8 cellular contexts compared by ENCODE assay signal in genomic region chr9:130043654-130044623, GRCh38. TPM values are rescaled to one million over a fixed set of nuclear protein-coding genes. Genes with fewer than 3 reads are reported as not detected.
DNase-seq lines count a peak whose midpoint lies in the region; ATAC-seq and TF ChIP-seq lines count a peak whose summit lies in the region.

No MANE protein-coding gene starts in this region.

- H3K9me3 ChIP-seq in prostate gland = no peaks in the 10 kb centered on the region

- peak overlapping the region; percentile 95 for H3K27ac ChIP-seq in prostate gland

- intact Hi-C loops in cardiac septum (cut with DNase I) = loop anchor here (2.0 to 5.0 kb wide), 2 partner anchors 82 to 159 kb away; no protein-coding TSS in a partner anchor
- intact Hi-C loops in prostate gland (cut with DNase I) = loop anchor here (1.0 to 5.0 kb wide), 2 partner anchors 82 to 158 kb away; no protein-coding TSS in a partner anchor

- no peak for TF ChIP-seq POLR2A in prostate gland (IDR thresholded peaks at IDR 0.05)

- H3K27me3 ChIP-seq in prostate gland (replicated peaks; ENCODE audit: insufficient read depth) = no peaks in the 10 kb centered on the region

- H3K4me1 ChIP-seq in prostate gland (replicated peaks) = peaks cover 10% of the 10 kb centered on the region

- no peaks in the 10 kb centered on the region for H3K27me3 Mint-ChIP-seq in T-helper 1 cell treated with Interleukin-12 subunit alpha and Interleukin-12 subunit beta and Interleukin-4 antibody, amounts not matched to agents 30 μg/mL and 1 μg/mL, for 36 hours (ENCODE audit: low read depth)
- no peaks in the 10 kb centered on the region for H3K27me3 Mint-ChIP-seq in activated CD8-positive, alpha-beta T cell treated with anti-CD3 and anti-CD28 coated beads, Interleukin-2, amount 10 ng/mL, durations not matched to agents 7 days and 5 days (ENCODE audit: low read depth)

- H3K9me3 Mint-ChIP-seq in T-helper 1 cell treated with Interleukin-12 subunit alpha and Interleukin-12 subunit beta and Interleukin-4 antibody, amounts not matched to agents 30 μg/mL and 1 μg/mL, for 36 hours = no peaks in the 10 kb centered on the region
- no peaks in the 10 kb centered on the region for H3K9me3 Mint-ChIP-seq in activated CD8-positive, alpha-beta T cell treated with anti-CD3 and anti-CD28 coated beads, Interleukin-2, amount 10 ng/mL, durations not matched to agents 7 days and 5 days (ENCODE audit: insufficient read depth)

- CTCF ChIA-PET in activated CD8-positive, alpha-beta T cell treated with anti-CD3 and anti-CD28 coated beads, Interleukin-2, amount 10 ng/mL, durations not matched to agents 7 days and 5 days (lab: Charles Lee) = interaction anchor here (1.0 to 1.5 kb wide), 7 partner anchors 9 to 306 kb away, joined by 3 to 7 read pairs (median 4); partner anchors contain the start of gene GPR107

- no peak for ATAC-seq in activated CD8-positive, alpha-beta T cell treated with anti-CD3 and anti-CD28 coated beads, Interleukin-2, amount 10 ng/mL, durations not matched to agents 7 days and 5 days
- no peak for ATAC-seq in GM18858 (IDR thresholded peaks at IDR 0.05; ENCODE audit: unreplicated experiment)

- POLR2A ChIA-PET in activated CD8-positive, alpha-beta T cell treated with anti-CD3 and anti-CD28 coated beads, Interleukin-2, amount 10 ng/mL, durations not matched to agents 7 days and 5 days (lab: Charles Lee) = interaction anchor here (0.5 to 6.9 kb wide), 17 partner anchors 7 to 157 kb away, joined by 3 to 68 read pairs (median 5); partner anchors contain the start of gene GPR107

- WGBS in prostate gland = 24% methylated on average over 37 of the region's 37 CpGs

- peaks cover 11% of the 10 kb centered on the region for H3K36me3 Mint-ChIP-seq in T-helper 1 cell treated with Interleukin-12 subunit alpha and Interleukin-12 subunit beta and Interleukin-4 antibody, amounts not matched to agents 30 μg/mL and 1 μg/mL, for 36 hours (ENCODE audit: low read depth)
- peaks cover 17% of the 10 kb centered on the region for H3K36me3 Mint-ChIP-seq in activated CD8-positive, alpha-beta T cell treated with anti-CD3 and anti-CD28 coated beads, Interleukin-2, amount 10 ng/mL, durations not matched to agents 7 days and 5 days (ENCODE audit: low read depth)

- TF ChIP-seq CTCF in prostate gland (IDR thresholded peaks at IDR 0.05) = no peak

- H3K4me1 Mint-ChIP-seq in T-helper 1 cell treated with Interleukin-12 subunit alpha and Interleukin-12 subunit beta and Interleukin-4 antibody, amounts not matched to agents 30 μg/mL and 1 μg/mL, for 36 hours (ENCODE audit: low read depth) = peaks cover 36% of the 10 kb centered on the region
- H3K4me1 Mint-ChIP-seq in activated CD8-positive, alpha-beta T cell treated with anti-CD3 and anti-CD28 coated beads, Interleukin-2, amount 10 ng/mL, durations not matched to agents 7 days and 5 days (ENCODE audit: low read depth) = peaks cover 43% of the 10 kb centered on the region

- H3K4me3 ChIP-seq in prostate gland = peak overlapping the region; percentile 80 to 99

- H3K4me3 Mint-ChIP-seq in T-helper 1 cell treated with Interleukin-12 subunit alpha and Interleukin-12 subunit beta and Interleukin-4 antibody, amounts not matched to agents 30 μg/mL and 1 μg/mL, for 36 hours = peak overlapping the region; percentile 94
- peak overlapping the region; percentile 91 for H3K4me3 Mint-ChIP-seq in activated CD8-positive, alpha-beta T cell treated with anti-CD3 and anti-CD28 coated beads, Interleukin-2, amount 10 ng/mL, durations not matched to agents 7 days and 5 days

- H3K36me3 ChIP-seq in prostate gland = no peaks in the 10 kb centered on the region

- DNase-seq in T-helper 1 cell = no peak
- no peak for DNase-seq in activated CD8-positive, alpha-beta T cell treated with anti-CD3 and anti-CD28 coated beads, Interleukin-2, amount 10 ng/mL, durations not matched to agents 7 days and 5 days
- peak; percentile 79 for DNase-seq in cardiac septum (ENCODE audit: low spot score)
- DNase-seq in prostate gland (ENCODE audit: low spot score) = peak; percentile 36
- DNase-seq in NCI-H345 (lab: John Stamatoyannopoulos, UW) = no peak
- DNase-seq in NCI-H1436 (lab: John Stamatoyannopoulos, UW) = no peak

- H3K27ac Mint-ChIP-seq in T-helper 1 cell treated with Interleukin-12 subunit alpha and Interleukin-12 subunit beta and Interleukin-4 antibody, amounts not matched to agents 30 μg/mL and 1 μg/mL, for 36 hours = peak overlapping the region; percentile 70
- peak overlapping the region; percentile 94 for H3K27ac Mint-ChIP-seq in activated CD8-positive, alpha-beta T cell treated with anti-CD3 and anti-CD28 coated beads, Interleukin-2, amount 10 ng/mL, durations not matched to agents 7 days and 5 days

RNA-seq across cellular contexts. Expression of gene FNBP1, which starts 0.9 kb away (rescaled TPM):
- total RNA-seq in activated CD8-positive, alpha-beta T cell treated with anti-CD3 and anti-CD28 coated beads, Interleukin-2, amount 10 ng/mL, durations not matched to agents 7 days and 5 days = 100 to 1,000 TPM; 173 to 176 TPM
- total RNA-seq in cardiac septum (22.6 TPM), prostate gland (10 to 100 TPM; 34.6 to 93.7 TPM)

RNA-seq across cellular contexts. Expression of gene GPR107, which starts 9.8 kb away (rescaled TPM):
- 10 to 100 TPM; 22.5 to 24.4 TPM for total RNA-seq in activated CD8-positive, alpha-beta T cell treated with anti-CD3 and anti-CD28 coated beads, Interleukin-2, amount 10 ng/mL, durations not matched to agents 7 days and 5 days
- total RNA-seq in cardiac septum (23.7 TPM), prostate gland (10 to 100 TPM; 36.3 to 51.5 TPM)

Comparison
In these comparisons a context has a peak if more than half of its experiments do, and no peak if none do; other contexts are left out.
1. DNase-seq: peak in cardiac septum (single experiment) and prostate gland (single experiment); none in T-helper 1 cell (0 of 5), activated CD8-positive, alpha-beta T cell treated with anti-CD3 and anti-CD28 coated beads, Interleukin-2, amount 10 ng/mL, durations not matched to agents 7 days and 5 days (single experiment), NCI-H345 (single experiment) and NCI-H1436 (single experiment).